Comparison of ENCODE assay signal across 4 cellular contexts in the genomic region with DNA sequence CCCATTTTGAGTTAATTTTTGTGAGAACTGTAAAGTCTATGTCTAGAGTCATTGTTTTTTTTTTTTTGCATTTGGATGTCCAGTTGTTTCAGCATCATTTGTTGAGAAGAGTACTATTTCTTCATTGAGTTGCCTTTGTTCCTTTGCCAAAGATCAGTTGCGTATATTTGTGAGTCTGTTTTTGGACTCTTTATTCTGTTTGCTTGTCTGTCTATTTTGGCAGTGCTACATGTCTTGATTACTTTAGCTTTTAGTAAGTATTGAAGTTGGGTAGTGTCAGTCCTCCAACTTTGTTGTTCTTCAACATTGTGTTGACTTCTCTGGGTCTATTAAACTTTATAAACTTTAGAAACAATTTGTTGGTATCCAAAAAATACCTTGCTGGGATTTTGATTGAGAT.
"Had no signal": no experiment of that assay in that cellular context is flagged by ENCODE, and none has a peak within 500 bp of the region (broad histone marks: within the 10 kb centered on the region; RNA-seq: fewer than 3 reads in every experiment).

No MANE protein-coding gene starts in this region.

- DNase-seq: IMR-90, KBM-7, KG1 had no signal

- H3K4me3 ChIP-seq: K562 had no signal
